In the genomic region with DNA sequence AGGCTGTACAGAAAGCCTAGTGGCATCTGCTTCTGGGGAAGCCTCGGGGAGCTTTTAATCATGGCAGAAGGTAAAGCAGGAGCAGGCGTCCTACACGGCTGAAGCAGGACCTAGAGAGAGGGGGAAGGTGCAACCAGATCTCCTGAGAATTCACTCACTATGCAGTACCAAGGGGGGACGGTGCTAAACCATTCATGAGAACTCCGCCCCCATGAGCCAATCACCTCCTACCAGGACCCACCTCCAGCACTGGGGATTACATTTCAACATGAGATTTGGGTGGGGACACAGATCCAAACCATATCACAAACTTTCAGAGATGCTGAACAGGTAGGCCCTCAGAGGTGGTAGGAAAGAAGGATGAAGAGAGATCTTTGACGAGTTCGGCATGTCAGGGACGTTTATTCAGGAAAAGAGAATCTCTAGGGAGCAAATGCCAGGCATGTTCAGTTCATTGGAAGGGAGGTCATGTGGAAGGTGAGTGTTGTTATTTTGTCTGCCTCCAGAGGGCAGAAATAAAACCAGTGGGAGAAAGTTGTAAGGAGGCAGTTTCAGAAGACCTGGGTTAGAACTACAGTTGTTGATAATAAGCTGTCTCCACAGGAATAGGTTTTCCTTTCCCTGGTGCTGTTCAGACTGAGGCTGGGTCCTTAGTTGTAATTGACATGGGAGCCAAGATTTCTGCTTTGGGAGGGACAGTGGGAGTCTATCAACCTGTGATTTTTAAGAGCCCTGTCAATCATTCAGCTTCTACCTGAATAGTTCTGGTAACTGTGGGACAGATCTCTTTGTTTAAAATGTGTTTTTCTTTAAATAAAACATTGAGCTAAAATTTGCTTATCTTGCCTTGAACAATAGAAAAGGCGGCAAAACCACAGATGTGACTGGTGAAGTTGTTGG, we compare ENCODE assay signal across 8 cellular contexts. TPM values are rescaled to one million over a fixed set of nuclear protein-coding genes. Genes with fewer than 3 reads are reported as not detected.
DNase-seq lines count a peak whose midpoint lies in the region; ATAC-seq and TF ChIP-seq lines count a peak whose summit lies in the region.

No MANE protein-coding gene starts in this region.

- no peaks in the 10 kb centered on the region for H3K27me3 ChIP-seq in dorsolateral prefrontal cortex

- H3K27ac ChIP-seq in dorsolateral prefrontal cortex: no peak overlapping the region
- no peak overlapping the region for H3K27ac ChIP-seq in coronary artery

- peaks cover 2% of the 10 kb centered on the region for H3K36me3 Mint-ChIP-seq in neural crest cell (ENCODE audit: low read depth)

- H3K4me3 ChIP-seq in dorsolateral prefrontal cortex: no peak overlapping the region
- no peak overlapping the region for H3K4me3 ChIP-seq in coronary artery

- intact Hi-C loops in dorsolateral prefrontal cortex (cut with DNase I): loop anchor here (5.0 to 10.0 kb wide), 2 partner anchors 102 to 300 kb away; no protein-coding TSS in a partner anchor

- no peak for ATAC-seq in activated CD4-positive, CD25-positive, alpha-beta regulatory T cell treated with anti-CD3 and anti-CD28 coated beads, Interleukin-2, amount 50 U/mL, for 24 hours

- no peaks in the 10 kb centered on the region for H3K27me3 Mint-ChIP-seq in neural crest cell (ENCODE audit: low read depth)

- peak in 52 of 56 donors; percentile 19 to 70 (median 46) for TF ChIP-seq CTCF in dorsolateral prefrontal cortex (IDR thresholded peaks at IDR 0.05 in 54 of 56, conservative IDR thresholded peaks at IDR 0.05 in 2 of 56; ENCODE audit: low read depth in 1 of 56, partially characterized antibody in 56 of 56)
- peak; percentile 57 for TF ChIP-seq CTCF in neural crest cell (conservative IDR thresholded peaks at IDR 0.05)
- TF ChIP-seq CTCF in coronary artery (IDR thresholded peaks at IDR 0.05): no peak

- H3K9me3 Mint-ChIP-seq in neural crest cell: peaks cover 10% of the 10 kb centered on the region

- no peak overlapping the region for H3K4me3 Mint-ChIP-seq in neural crest cell

- no peak overlapping the region for H3K27ac Mint-ChIP-seq in neural crest cell (ENCODE audit: unreplicated experiment)

- peak; percentile 12 for DNase-seq in stimulated activated CD4-positive, alpha-beta T cell treated with anti-CD3 and anti-CD28 coated beads, Interleukin-4, amount 100 ng/mL, for 24 hours
- no peak for DNase-seq in stimulated activated CD4-positive, alpha-beta T cell treated with anti-CD3 and anti-CD28 coated beads, Interleukin-4, amount 100 ng/mL, for 1 hour
- peak; percentile 26 for DNase-seq in NCI-H1694 treated with DMSO at 0.1 percent for 48 hours (lab: John Stamatoyannopoulos, UW)
- DNase-seq in dorsolateral prefrontal cortex: no peak
- DNase-seq in neural crest cell (ENCODE audit: low read depth, low spot score): no peak
- DNase-seq in coronary artery (ENCODE audit: low spot score): no peak
- no peak for DNase-seq in DMS79 (lab: John Stamatoyannopoulos, UW)

- peaks cover 27% of the 10 kb centered on the region for H3K4me1 Mint-ChIP-seq in neural crest cell

RNA-seq across cellular contexts. Expression of gene FNDC3B, which starts 4.3 kb away (rescaled TPM):
- total RNA-seq in dorsolateral prefrontal cortex: 10 to 100 TPM; 19.4 to 85.0 (median 36.2) TPM
- 38.2 and 41.5 TPM in 2 replicates for total RNA-seq in neural crest cell

Comparison
In these comparisons a context has a peak if more than half of its experiments do, and no peak if none do; other contexts are left out.
1. DNase-seq: peak in stimulated activated CD4-positive, alpha-beta T cell treated with anti-CD3 and anti-CD28 coated beads, Interleukin-4, amount 100 ng/mL, for 24 hours (single experiment) and NCI-H1694 treated with DMSO at 0.1 percent for 48 hours (single experiment); none in stimulated activated CD4-positive, alpha-beta T cell treated with anti-CD3 and anti-CD28 coated beads, Interleukin-4, amount 100 ng/mL, for 1 hour (single experiment), dorsolateral prefrontal cortex (0 of 10), neural crest cell (single experiment), coronary artery (single experiment) and DMS79 (single experiment).